16 cellular contexts compared by ENCODE assay signal in the genomic region with DNA sequence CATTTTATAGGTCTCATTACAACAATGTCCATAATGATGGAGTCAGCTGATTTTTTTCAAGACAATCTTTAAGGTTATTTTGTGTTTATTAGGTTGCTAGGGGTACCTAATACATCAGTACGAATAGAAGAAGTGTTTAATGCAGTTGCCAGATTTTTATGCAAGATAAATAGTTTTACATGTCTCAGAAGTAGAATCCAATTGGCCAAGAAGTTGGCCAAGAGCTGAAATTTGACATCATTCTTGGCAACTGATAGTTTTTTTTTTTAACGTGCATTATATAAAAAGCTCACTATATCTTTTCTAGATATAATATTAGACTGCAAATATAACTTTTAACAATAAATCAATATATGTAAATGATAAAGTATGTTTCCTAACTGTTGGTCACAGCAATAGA.
"Had no signal": no experiment of that assay in that cellular context is flagged by ENCODE, and none has a peak within 500 bp of the region (broad histone marks: within the 10 kb centered on the region; RNA-seq: fewer than 3 reads in every experiment).

No MANE protein-coding gene starts in this region.

- H3K36me3 ChIP-seq: heart left ventricle, left lung, transverse colon, WERI-Rb-1 had no signal

- H3K27me3 ChIP-seq: foreskin keratinocyte, heart left ventricle, left lung, transverse colon had no signal

- H3K4me1 ChIP-seq: transverse colon had no signal

- ATAC-seq: activated CD4-positive, alpha-beta T cell treated with anti-CD3 and anti-CD28 coated beads for 36 hours; sciatic nerve had no signal

- H3K27ac ChIP-seq: foreskin keratinocyte, heart left ventricle, left lung, psoas muscle, transverse colon, WERI-Rb-1 had no signal

- H3K9me3 ChIP-seq: heart left ventricle, left lung, psoas muscle, transverse colon had no signal

- H3K4me3 ChIP-seq: heart left ventricle, left lung, psoas muscle, transverse colon had no signal

- DNase-seq: activated CD4-positive, alpha-beta memory T cell treated with anti-CD3 and anti-CD28 coated beads, Interleukin-2, amount 10 ng/mL, durations not matched to agents 7 days and 5 days; activated naive CD4-positive, alpha-beta T cell treated with Interleukin-2 at 50 U/mL for 16 hours; caudate nucleus; cortex of kidney; erythroblast; stimulated activated CD4-positive, alpha-beta T cell treated with anti-CD3 and anti-CD28 coated beads, Interleukin-2, amount 100 ng/mL, for 24 hours; stimulated activated naive B cell treated with anti-CD40 and anti-IgM and Interleukin-4, amounts not matched to agents 10 μg/mL and 1 μg/mL and 100 μg/mL, for 72 hours; T-helper 1 cell; transverse colon; WERI-Rb-1 had no signal
